1 cellular context compared by ENCODE assay signal in the genomic region with DNA sequence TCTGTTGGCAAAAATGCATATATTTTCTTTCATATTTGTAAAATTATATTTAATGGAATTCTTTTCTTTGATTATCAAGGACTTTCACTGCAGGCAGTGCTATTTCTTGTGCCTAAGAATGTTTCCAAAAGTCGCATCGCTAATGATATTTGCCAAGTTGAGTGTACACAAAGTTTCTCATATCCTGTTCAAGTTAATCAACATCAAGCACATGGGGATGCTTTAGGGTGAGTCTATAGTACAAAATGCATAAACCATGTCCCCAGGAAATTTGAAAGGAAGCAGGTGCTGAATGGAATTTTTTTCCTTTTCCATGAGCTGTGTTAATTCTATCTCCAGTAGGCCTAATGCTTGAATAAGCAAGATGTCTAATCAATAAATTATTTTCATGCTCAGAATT.
A peak's percentile ranks its signal among the peaks of the same experiment; 100 is the strongest.
TF ChIP-seq lines count a peak whose summit lies in the region.

No MANE protein-coding gene starts in this region.

TF ChIP-seq in HepG2, 621 proteins besides CTCF, POLR2A, EP300 and RAD21 (continued from another document and continues in another):
- TF ChIP-seq, protein P1, sequence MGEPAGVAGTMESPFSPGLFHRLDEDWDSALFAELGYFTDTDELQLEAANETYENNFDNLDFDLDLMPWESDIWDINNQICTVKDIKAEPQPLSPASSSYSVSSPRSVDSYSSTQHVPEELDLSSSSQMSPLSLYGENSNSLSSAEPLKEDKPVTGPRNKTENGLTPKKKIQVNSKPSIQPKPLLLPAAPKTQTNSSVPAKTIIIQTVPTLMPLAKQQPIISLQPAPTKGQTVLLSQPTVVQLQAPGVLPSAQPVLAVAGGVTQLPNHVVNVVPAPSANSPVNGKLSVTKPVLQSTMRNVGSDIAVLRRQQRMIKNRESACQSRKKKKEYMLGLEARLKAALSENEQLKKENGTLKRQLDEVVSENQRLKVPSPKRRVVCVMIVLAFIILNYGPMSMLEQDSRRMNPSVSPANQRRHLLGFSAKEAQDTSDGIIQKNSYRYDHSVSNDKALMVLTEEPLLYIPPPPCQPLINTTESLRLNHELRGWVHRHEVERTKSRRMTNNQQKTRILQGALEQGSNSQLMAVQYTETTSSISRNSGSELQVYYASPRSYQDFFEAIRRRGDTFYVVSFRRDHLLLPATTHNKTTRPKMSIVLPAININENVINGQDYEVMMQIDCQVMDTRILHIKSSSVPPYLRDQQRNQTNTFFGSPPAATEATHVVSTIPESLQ (CRISPR knock-in tag; conservative IDR thresholded peaks at IDR 0.05) = no peak
- no peak for TF ChIP-seq CREBL2 (CRISPR knock-in tag; IDR thresholded peaks at IDR 0.05; ENCODE audit: borderline replicate concordance)
- TF ChIP-seq ZNF276 (CRISPR knock-in tag; IDR thresholded peaks at IDR 0.05; ENCODE audit: low read depth) = no peak
- TF ChIP-seq CHCHD3 (CRISPR knock-in tag; IDR thresholded peaks at IDR 0.05) = no peak
- no peak for TF ChIP-seq ZBTB7B (CRISPR knock-in tag; IDR thresholded peaks at IDR 0.05)
- TF ChIP-seq BHLHE40 (IDR thresholded peaks at IDR 0.05; ENCODE audit: low read length) = no peak
- TF ChIP-seq ZNF296 (CRISPR knock-in tag; conservative IDR thresholded peaks at IDR 0.05) = no peak
- no peak for TF ChIP-seq DPF2 (CRISPR knock-in tag; IDR thresholded peaks at IDR 0.05; ENCODE audit: borderline replicate concordance, low read depth)
- TF ChIP-seq BRCA1 (CRISPR knock-in tag; IDR thresholded peaks at IDR 0.05) = no peak
- TF ChIP-seq ZNF234 (CRISPR knock-in tag; conservative IDR thresholded peaks at IDR 0.05) = no peak
- no peak for TF ChIP-seq STAT5B (CRISPR knock-in tag; IDR thresholded peaks at IDR 0.05)
- no peak for TF ChIP-seq TMF1 (CRISPR knock-in tag; IDR thresholded peaks at IDR 0.05; ENCODE audit: low read depth)
- TF ChIP-seq SMAD9 (CRISPR knock-in tag; IDR thresholded peaks at IDR 0.05) = no peak
- TF ChIP-seq, protein P2, sequence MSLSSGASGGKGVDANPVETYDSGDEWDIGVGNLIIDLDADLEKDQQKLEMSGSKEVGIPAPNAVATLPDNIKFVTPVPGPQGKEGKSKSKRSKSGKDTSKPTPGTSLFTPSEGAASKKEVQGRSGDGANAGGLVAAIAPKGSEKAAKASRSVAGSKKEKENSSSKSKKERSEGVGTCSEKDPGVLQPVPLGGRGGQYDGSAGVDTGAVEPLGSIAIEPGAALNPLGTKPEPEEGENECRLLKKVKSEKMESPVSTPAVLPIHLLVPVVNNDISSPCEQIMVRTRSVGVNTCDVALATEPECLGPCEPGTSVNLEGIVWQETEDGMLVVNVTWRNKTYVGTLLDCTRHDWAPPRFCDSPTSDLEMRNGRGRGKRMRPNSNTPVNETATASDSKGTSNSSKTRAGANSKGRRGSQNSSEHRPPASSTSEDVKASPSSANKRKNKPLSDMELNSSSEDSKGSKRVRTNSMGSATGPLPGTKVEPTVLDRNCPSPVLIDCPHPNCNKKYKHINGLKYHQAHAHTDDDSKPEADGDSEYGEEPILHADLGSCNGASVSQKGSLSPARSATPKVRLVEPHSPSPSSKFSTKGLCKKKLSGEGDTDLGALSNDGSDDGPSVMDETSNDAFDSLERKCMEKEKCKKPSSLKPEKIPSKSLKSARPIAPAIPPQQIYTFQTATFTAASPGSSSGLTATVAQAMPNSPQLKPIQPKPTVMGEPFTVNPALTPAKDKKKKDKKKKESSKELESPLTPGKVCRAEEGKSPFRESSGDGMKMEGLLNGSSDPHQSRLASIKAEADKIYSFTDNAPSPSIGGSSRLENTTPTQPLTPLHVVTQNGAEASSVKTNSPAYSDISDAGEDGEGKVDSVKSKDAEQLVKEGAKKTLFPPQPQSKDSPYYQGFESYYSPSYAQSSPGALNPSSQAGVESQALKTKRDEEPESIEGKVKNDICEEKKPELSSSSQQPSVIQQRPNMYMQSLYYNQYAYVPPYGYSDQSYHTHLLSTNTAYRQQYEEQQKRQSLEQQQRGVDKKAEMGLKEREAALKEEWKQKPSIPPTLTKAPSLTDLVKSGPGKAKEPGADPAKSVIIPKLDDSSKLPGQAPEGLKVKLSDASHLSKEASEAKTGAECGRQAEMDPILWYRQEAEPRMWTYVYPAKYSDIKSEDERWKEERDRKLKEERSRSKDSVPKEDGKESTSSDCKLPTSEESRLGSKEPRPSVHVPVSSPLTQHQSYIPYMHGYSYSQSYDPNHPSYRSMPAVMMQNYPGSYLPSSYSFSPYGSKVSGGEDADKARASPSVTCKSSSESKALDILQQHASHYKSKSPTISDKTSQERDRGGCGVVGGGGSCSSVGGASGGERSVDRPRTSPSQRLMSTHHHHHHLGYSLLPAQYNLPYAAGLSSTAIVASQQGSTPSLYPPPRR (CRISPR knock-in tag; IDR thresholded peaks at IDR 0.05; ENCODE audit: borderline replicate concordance) = no peak
- TF ChIP-seq, protein P3, sequence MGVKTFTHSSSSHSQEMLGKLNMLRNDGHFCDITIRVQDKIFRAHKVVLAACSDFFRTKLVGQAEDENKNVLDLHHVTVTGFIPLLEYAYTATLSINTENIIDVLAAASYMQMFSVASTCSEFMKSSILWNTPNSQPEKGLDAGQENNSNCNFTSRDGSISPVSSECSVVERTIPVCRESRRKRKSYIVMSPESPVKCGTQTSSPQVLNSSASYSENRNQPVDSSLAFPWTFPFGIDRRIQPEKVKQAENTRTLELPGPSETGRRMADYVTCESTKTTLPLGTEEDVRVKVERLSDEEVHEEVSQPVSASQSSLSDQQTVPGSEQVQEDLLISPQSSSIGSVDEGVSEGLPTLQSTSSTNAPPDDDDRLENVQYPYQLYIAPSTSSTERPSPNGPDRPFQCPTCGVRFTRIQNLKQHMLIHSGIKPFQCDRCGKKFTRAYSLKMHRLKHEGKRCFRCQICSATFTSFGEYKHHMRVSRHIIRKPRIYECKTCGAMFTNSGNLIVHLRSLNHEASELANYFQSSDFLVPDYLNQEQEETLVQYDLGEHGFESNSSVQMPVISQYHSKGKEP (CRISPR knock-in tag; IDR thresholded peaks at IDR 0.05) = no peak
- no peak for TF ChIP-seq YY1 (IDR thresholded peaks at IDR 0.05; ENCODE audit: insufficient read depth, insufficient replicate concordance, low read depth, low read length)
- peak; percentile 95 for TF ChIP-seq MIXL1 (CRISPR knock-in tag; IDR thresholded peaks at IDR 0.05)
- TF ChIP-seq, protein P4, sequence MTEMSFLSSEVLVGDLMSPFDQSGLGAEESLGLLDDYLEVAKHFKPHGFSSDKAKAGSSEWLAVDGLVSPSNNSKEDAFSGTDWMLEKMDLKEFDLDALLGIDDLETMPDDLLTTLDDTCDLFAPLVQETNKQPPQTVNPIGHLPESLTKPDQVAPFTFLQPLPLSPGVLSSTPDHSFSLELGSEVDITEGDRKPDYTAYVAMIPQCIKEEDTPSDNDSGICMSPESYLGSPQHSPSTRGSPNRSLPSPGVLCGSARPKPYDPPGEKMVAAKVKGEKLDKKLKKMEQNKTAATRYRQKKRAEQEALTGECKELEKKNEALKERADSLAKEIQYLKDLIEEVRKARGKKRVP (CRISPR knock-in tag; IDR thresholded peaks at IDR 0.05) = no peak; a peak in 1 of 4 replicates
- peak; percentile 60; the same call in 1 of the 2 replicates for TF ChIP-seq ELF3 (CRISPR knock-in tag; IDR thresholded peaks at IDR 0.05)
- no peak for TF ChIP-seq ZNF709 (CRISPR knock-in tag; IDR thresholded peaks at IDR 0.05)
- 0 out of 2 replicates have a peak, but pooled peaks have one; percentile 22 for TF ChIP-seq DRAP1 (CRISPR knock-in tag; IDR thresholded peaks at IDR 0.05)
- no peak for TF ChIP-seq ZKSCAN5 (CRISPR knock-in tag; IDR thresholded peaks at IDR 0.05)
- TF ChIP-seq SOX6 (IDR thresholded peaks at IDR 0.05) = no peak
- TF ChIP-seq SOX6 (CRISPR knock-in tag; IDR thresholded peaks at IDR 0.05) = peak; percentile 19; the same call in 1 of the 2 replicates
- TF ChIP-seq ONECUT2 (CRISPR knock-in tag; IDR thresholded peaks at IDR 0.05) = no peak
- TF ChIP-seq, protein P5, sequence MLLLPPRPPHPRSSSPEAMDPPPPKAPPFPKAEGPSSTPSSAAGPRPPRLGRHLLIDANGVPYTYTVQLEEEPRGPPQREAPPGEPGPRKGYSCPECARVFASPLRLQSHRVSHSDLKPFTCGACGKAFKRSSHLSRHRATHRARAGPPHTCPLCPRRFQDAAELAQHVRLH (CRISPR knock-in tag; IDR thresholded peaks at IDR 0.05; ENCODE audit: borderline replicate concordance, low read depth) = no peak
- no peak for TF ChIP-seq PTBP1 (IDR thresholded peaks at IDR 0.05; ENCODE audit: low read depth, low read length, poor library complexity, severe bottlenecking)
- no peak for TF ChIP-seq XBP1 (CRISPR knock-in tag; IDR thresholded peaks at IDR 0.05)
- TF ChIP-seq ZNF773 (CRISPR knock-in tag; IDR thresholded peaks at IDR 0.05; ENCODE audit: borderline replicate concordance) = no peak
- no peak for TF ChIP-seq HBP1 (CRISPR knock-in tag; IDR thresholded peaks at IDR 0.05; ENCODE audit: low read depth)
- no peak for TF ChIP-seq ASH2L (IDR thresholded peaks at IDR 0.05; ENCODE audit: insufficient read length, low read depth, low read length)
- TF ChIP-seq, protein P6, sequence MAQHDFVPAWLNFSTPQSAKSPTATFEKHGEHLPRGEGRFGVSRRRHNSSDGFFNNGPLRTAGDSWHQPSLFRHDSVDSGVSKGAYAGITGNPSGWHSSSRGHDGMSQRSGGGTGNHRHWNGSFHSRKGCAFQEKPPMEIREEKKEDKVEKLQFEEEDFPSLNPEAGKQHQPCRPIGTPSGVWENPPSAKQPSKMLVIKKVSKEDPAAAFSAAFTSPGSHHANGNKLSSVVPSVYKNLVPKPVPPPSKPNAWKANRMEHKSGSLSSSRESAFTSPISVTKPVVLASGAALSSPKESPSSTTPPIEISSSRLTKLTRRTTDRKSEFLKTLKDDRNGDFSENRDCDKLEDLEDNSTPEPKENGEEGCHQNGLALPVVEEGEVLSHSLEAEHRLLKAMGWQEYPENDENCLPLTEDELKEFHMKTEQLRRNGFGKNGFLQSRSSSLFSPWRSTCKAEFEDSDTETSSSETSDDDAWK (CRISPR knock-in tag; IDR thresholded peaks at IDR 0.05) = no peak
- TF ChIP-seq, protein P7, sequence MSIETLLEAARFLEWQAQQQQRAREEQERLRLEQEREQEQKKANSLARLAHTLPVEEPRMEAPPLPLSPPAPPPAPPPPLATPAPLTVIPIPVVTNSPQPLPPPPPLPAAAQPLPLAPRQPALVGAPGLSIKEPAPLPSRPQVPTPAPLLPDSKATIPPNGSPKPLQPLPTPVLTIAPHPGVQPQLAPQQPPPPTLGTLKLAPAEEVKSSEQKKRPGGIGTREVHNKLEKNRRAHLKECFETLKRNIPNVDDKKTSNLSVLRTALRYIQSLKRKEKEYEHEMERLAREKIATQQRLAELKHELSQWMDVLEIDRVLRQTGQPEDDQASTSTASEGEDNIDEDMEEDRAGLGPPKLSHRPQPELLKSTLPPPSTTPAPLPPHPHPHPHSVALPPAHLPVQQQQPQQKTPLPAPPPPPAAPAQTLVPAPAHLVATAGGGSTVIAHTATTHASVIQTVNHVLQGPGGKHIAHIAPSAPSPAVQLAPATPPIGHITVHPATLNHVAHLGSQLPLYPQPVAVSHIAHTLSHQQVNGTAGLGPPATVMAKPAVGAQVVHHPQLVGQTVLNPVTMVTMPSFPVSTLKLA (IDR thresholded peaks at IDR 0.05) = 0 out of 2 replicates have a peak, but pooled peaks have one; percentile 27
- TF ChIP-seq, protein P8, sequence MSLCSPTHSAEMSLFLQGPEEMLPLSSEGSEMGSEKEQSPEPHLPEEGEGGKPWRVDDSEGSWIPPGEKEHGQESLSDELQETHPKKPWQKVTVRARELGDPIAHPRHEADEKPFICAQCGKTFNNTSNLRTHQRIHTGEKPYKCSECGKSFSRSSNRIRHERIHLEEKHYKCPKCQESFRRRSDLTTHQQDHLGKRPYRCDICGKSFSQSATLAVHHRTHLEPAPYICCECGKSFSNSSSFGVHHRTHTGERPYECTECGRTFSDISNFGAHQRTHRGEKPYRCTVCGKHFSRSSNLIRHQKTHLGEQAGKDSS (CRISPR knock-in tag; IDR thresholded peaks at IDR 0.05; ENCODE audit: borderline replicate concordance, low read depth) = no peak
- no peak for TF ChIP-seq MED13 (CRISPR knock-in tag; IDR thresholded peaks at IDR 0.05)
- TF ChIP-seq SALL2 (CRISPR knock-in tag; IDR thresholded peaks at IDR 0.05) = no peak
- TF ChIP-seq KAT7 (CRISPR knock-in tag; IDR thresholded peaks at IDR 0.05; ENCODE audit: borderline replicate concordance) = no peak
- TF ChIP-seq NRL (CRISPR knock-in tag; IDR thresholded peaks at IDR 0.05; ENCODE audit: borderline replicate concordance) = no peak
- no peak for TF ChIP-seq YEATS2 (CRISPR knock-in tag; IDR thresholded peaks at IDR 0.05; ENCODE audit: borderline replicate concordance)
- no peak for TF ChIP-seq ZNF747 (CRISPR knock-in tag; IDR thresholded peaks at IDR 0.05; ENCODE audit: borderline replicate concordance)
- TF ChIP-seq CEBPG (CRISPR knock-in tag; IDR thresholded peaks at IDR 0.05) = 0 out of 2 replicates have a peak, but pooled peaks have one; percentile 10
- TF ChIP-seq ZNF788 (CRISPR knock-in tag; IDR thresholded peaks at IDR 0.05; ENCODE audit: borderline replicate concordance) = no peak
- TF ChIP-seq ERF (CRISPR knock-in tag; IDR thresholded peaks at IDR 0.05) = no peak; the same call in 1 of the 2 replicates
